ENCODE assay signal across 8 cellular contexts in the genomic region with DNA sequence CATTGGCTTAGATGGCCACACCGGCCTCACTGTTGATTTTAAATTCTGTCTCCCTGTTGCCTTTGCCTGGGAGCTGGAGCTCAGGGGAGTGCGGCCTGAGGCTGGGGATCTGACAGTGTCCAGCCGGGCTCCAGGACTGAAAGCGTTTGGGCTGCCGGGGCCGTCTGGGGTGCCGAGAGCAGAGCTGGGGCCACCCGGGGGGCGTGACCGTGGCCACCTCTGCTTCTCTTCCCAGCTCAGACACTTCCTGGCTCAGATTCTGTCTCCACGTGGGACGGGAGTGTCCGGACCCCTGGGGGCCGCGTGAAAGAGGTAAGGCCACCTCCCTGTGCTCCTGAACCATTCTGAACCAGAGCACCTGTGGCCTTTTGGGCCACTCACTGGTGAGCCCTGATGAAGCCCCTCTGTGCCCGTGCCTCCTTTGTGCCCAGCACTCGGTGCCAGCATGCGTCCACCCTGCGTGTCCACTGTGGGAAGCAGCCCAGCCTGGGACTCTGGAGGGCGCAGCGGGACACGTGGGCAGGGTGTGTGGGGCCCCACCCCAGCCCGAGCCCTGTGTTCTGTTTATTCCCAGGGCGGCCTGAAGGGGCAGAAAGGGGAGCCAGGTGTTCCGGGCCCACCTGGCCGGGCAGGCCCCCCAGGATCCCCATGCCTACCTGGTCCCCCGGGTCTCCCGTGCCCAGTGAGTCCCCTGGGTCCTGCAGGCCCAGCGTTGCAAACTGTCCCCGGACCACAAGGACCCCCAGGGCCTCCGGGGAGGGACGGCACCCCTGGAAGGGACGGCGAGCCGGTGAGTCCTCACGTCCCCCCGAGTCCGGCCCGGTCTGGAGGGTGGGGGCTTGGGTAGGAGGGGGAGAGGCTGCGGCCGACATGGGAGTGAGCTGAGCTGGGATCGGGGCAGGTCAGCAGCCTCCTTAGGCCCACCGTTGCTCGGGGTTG.
DNase-seq lines count a peak whose midpoint lies in the region; ATAC-seq and TF ChIP-seq lines count a peak whose summit lies in the region.

No MANE protein-coding gene starts in this region.

- H3K27ac ChIP-seq in CD4-positive, CD25-positive, alpha-beta regulatory T cell (ENCODE audit: insufficient read depth, low read length, poor library complexity, severe bottlenecking), result peak overlapping the region; percentile 82
- no peak overlapping the region; the same call in 1 of the 2 replicates for H3K27ac ChIP-seq in OCI-LY3 (ENCODE audit: low read length)
- H3K27ac ChIP-seq in effector memory CD4-positive, alpha-beta T cell (ENCODE audit: insufficient read depth, low read length, poor library complexity, severe bottlenecking), result peak overlapping the region; percentile 72

- no peaks in the 10 kb centered on the region for H3K36me3 ChIP-seq in CD4-positive, CD25-positive, alpha-beta regulatory T cell (ENCODE audit: control insufficient read depth, insufficient read depth, low read length)
- no peaks in the 10 kb centered on the region for H3K36me3 ChIP-seq in OCI-LY3 (replicated peaks; ENCODE audit: low read depth, low read length)
- no peaks in the 10 kb centered on the region for H3K36me3 ChIP-seq in effector memory CD4-positive, alpha-beta T cell (ENCODE audit: control insufficient read depth, insufficient read depth, low read length)

- no peak for ATAC-seq in CD4-positive, CD25-positive, alpha-beta regulatory T cell (ENCODE audit: low read depth in 2 of 2)
- ATAC-seq in HG02610 (IDR thresholded peaks at IDR 0.05; ENCODE audit: unreplicated experiment), result no peak

- TF ChIP-seq CTCF in OCI-LY3 (IDR thresholded peaks at IDR 0.05; ENCODE audit: low read depth, low read length) (no peak), nephron (IDR thresholded peaks at IDR 0.05; ENCODE audit: unreplicated experiment in 3 of 3) (no peak)

- H3K4me3 Mint-ChIP-seq in CD4-positive, CD25-positive, alpha-beta regulatory T cell, result peak overlapping the region; percentile 82 to 97 (median 90)
- no peak overlapping the region for H3K4me3 Mint-ChIP-seq in nephron

- H3K4me2 ChIP-seq in OCI-LY3 (ENCODE audit: low read length), result peak overlapping the region; percentile 86

- no peaks in the 10 kb centered on the region for H3K9me3 ChIP-seq in CD4-positive, CD25-positive, alpha-beta regulatory T cell (ENCODE audit: control insufficient read depth in 2 of 2, low read length in 2 of 2)
- H3K9me3 ChIP-seq in OCI-LY3 (ENCODE audit: insufficient read depth, low read length), result no peaks in the 10 kb centered on the region
- no peaks in the 10 kb centered on the region for H3K9me3 ChIP-seq in effector memory CD4-positive, alpha-beta T cell (ENCODE audit: control insufficient read depth, low read length)

- peak overlapping the region; percentile 71 for H2AFZ ChIP-seq in OCI-LY3 (ENCODE audit: low read depth, low read length)

- no peaks in the 10 kb centered on the region for H3K36me3 Mint-ChIP-seq in CD4-positive, CD25-positive, alpha-beta regulatory T cell
- H3K36me3 Mint-ChIP-seq in nephron (ENCODE audit: low read depth), result peaks cover 23% of the 10 kb centered on the region

- H4K20me1 ChIP-seq in OCI-LY3 (ENCODE audit: insufficient read depth, low read length), result no peaks in the 10 kb centered on the region

- H3K4me1 Mint-ChIP-seq in CD4-positive, CD25-positive, alpha-beta regulatory T cell, result peaks cover 5 to 46% (median 20%) of the 10 kb centered on the region in 4 donors
- H3K4me1 Mint-ChIP-seq in nephron, result peaks cover 15% of the 10 kb centered on the region

- no peaks in the 10 kb centered on the region for H3K27me3 ChIP-seq in CD4-positive, CD25-positive, alpha-beta regulatory T cell (ENCODE audit: control insufficient read depth, insufficient read depth, low read length)
- H3K27me3 ChIP-seq in OCI-LY3 (ENCODE audit: low read depth, low read length), result no peaks in the 10 kb centered on the region
- H3K27me3 ChIP-seq in effector memory CD4-positive, alpha-beta T cell (replicated peaks; ENCODE audit: control insufficient read depth, insufficient read depth, low read length, poor library complexity, severe bottlenecking), result no peaks in the 10 kb centered on the region

- no peaks in the 10 kb centered on the region for H3K9me3 Mint-ChIP-seq in CD4-positive, CD25-positive, alpha-beta regulatory T cell
- no peaks in the 10 kb centered on the region for H3K9me3 Mint-ChIP-seq in nephron

- H3K4me3 ChIP-seq in CD4-positive, CD25-positive, alpha-beta regulatory T cell (ENCODE audit: low read depth, low read length), result no peak overlapping the region
- H3K4me3 ChIP-seq in OCI-LY3 (ENCODE audit: low read length), result peak overlapping the region; percentile 75
- peak overlapping the region; percentile 53 for H3K4me3 ChIP-seq in effector memory CD4-positive, alpha-beta T cell (ENCODE audit: insufficient read depth, low read depth, low read length, poor library complexity, severe bottlenecking)

- no peaks in the 10 kb centered on the region for H3K79me2 ChIP-seq in OCI-LY3 (ENCODE audit: low read length)

- no peak for DNase-seq in CD4-positive, CD25-positive, alpha-beta regulatory T cell
- DNase-seq in effector memory CD4-positive, alpha-beta T cell, result no peak
- DNase-seq in retina (no peak), NCI-H146 (lab: John Stamatoyannopoulos, UW) (no peak), SIG-M5 treated with dmso at 0.1 percent for 504 hours (lab: John Stamatoyannopoulos, UW; ENCODE audit: unreplicated experiment) (no peak)

- no peaks in the 10 kb centered on the region for H3K27me3 Mint-ChIP-seq in CD4-positive, CD25-positive, alpha-beta regulatory T cell
- H3K27me3 Mint-ChIP-seq in nephron (ENCODE audit: low read depth), result no peaks in the 10 kb centered on the region

- peak overlapping the region; percentile 22; the same call in 1 of the 2 replicates for H3K9ac ChIP-seq in OCI-LY3 (ENCODE audit: low read length)

- peak overlapping the region; percentile 93 to 99 (median 94) for H3K27ac Mint-ChIP-seq in CD4-positive, CD25-positive, alpha-beta regulatory T cell
- H3K27ac Mint-ChIP-seq in nephron, result peak overlapping the region; percentile 44 to 79 (median 75)

- H3K4me1 ChIP-seq in CD4-positive, CD25-positive, alpha-beta regulatory T cell (ENCODE audit: control insufficient read depth, insufficient read depth, low read length, poor library complexity, severe bottlenecking), result peaks cover 19% of the 10 kb centered on the region
- peaks cover 9% of the 10 kb centered on the region; the same call in 1 of the 2 replicates for H3K4me1 ChIP-seq in OCI-LY3 (ENCODE audit: low read length)
- H3K4me1 ChIP-seq in effector memory CD4-positive, alpha-beta T cell (ENCODE audit: control insufficient read depth, insufficient read depth, low read length, poor library complexity, severe bottlenecking), result peaks cover 19% of the 10 kb centered on the region

Comparison
In these comparisons a context has a peak if more than half of its experiments do, and no peak if none do; other contexts are left out.
1. H3K4me3 Mint-ChIP-seq: peak in CD4-positive, CD25-positive, alpha-beta regulatory T cell (4 of 4); none in nephron (0 of 3).